In genomic region chr12:32322354-32322753, GRCh38 we compare ENCODE assay signal across 17 cellular contexts.
DNase-seq lines count a peak whose midpoint lies in the region; ATAC-seq and TF ChIP-seq lines count a peak whose summit lies in the region.
"Had no signal": no experiment of that assay in that cellular context is flagged by ENCODE, and none has a peak within 500 bp of the region (broad histone marks: within the 10 kb centered on the region; RNA-seq: fewer than 3 reads in every experiment).

No MANE protein-coding gene starts in this region.

- H3K9ac ChIP-seq in endodermal cell (ENCODE audit: extremely low read depth, low read length, poor library complexity, severe bottlenecking) (no peak overlapping the region), mammary epithelial cell (ENCODE audit: insufficient read depth, low read length) (no peak overlapping the region)

- H2AFZ ChIP-seq in mammary epithelial cell (ENCODE audit: low read depth, low read length) = no peak overlapping the region

- H3K27me3 ChIP-seq in BE2C (no peaks in the 10 kb centered on the region), endodermal cell (ENCODE audit: control insufficient read depth, insufficient read depth, low read length, poor library complexity, severe bottlenecking) (no peaks in the 10 kb centered on the region), mammary epithelial cell (ENCODE audit: insufficient read depth, low read length) (no peaks in the 10 kb centered on the region), gastroesophageal sphincter (no peaks in the 10 kb centered on the region)

- H3K4me1 Mint-ChIP-seq in endodermal cell = peaks cover 7% of the 10 kb centered on the region
- peaks cover 3% of the 10 kb centered on the region for H3K4me1 Mint-ChIP-seq in chondrocyte (ENCODE audit: low read depth)
- H3K4me1 Mint-ChIP-seq: B cell had no signal

- H3K27ac ChIP-seq in endodermal cell (ENCODE audit: low read depth, low read length) (no peak overlapping the region), mammary epithelial cell (ENCODE audit: insufficient read depth, low read depth, low read length) (no peak overlapping the region), gastroesophageal sphincter (no peak overlapping the region)
- H3K27ac ChIP-seq: 22Rv1 had no signal

- no peaks in the 10 kb centered on the region for H3K4me1 ChIP-seq in BE2C
- H3K4me1 ChIP-seq in endodermal cell (ENCODE audit: control insufficient read depth, insufficient read depth, low read length) = no peaks in the 10 kb centered on the region
- no peaks in the 10 kb centered on the region for H3K4me1 ChIP-seq in mammary epithelial cell (ENCODE audit: insufficient read depth, low read length)
- H3K4me1 ChIP-seq in gastroesophageal sphincter = no peaks in the 10 kb centered on the region

- in situ Hi-C loops in mammary epithelial cell (cut with MboI; ENCODE audit: low sequenced_read_pairs in 2 of 2) = loop anchor here in 1 of 2 donors (25.0 kb wide), 1 partner anchor 260 kb away; no protein-coding TSS in a partner anchor

- H3K9me3 ChIP-seq in BE2C (no peaks in the 10 kb centered on the region), endodermal cell (ENCODE audit: control insufficient read depth, low read length) (no peaks in the 10 kb centered on the region), mammary epithelial cell (replicated peaks; ENCODE audit: insufficient read depth, low read length) (no peaks in the 10 kb centered on the region), gastroesophageal sphincter (no peaks in the 10 kb centered on the region)
- H3K9me3 ChIP-seq: HAP-1 had no signal

- no peak for TF ChIP-seq EP300 in gastroesophageal sphincter (IDR thresholded peaks at IDR 0.05)

- H3K27ac Mint-ChIP-seq in endodermal cell (no peak overlapping the region), chondrocyte (ENCODE audit: unreplicated experiment) (no peak overlapping the region)
- H3K27ac Mint-ChIP-seq: B cell; CD4-positive, alpha-beta T cell had no signal

- no peaks in the 10 kb centered on the region; the same call in 1 of the 2 replicates for H3K36me3 ChIP-seq in BE2C
- peaks cover under 1% of the 10 kb centered on the region for H3K36me3 ChIP-seq in endodermal cell (ENCODE audit: control insufficient read depth, insufficient read depth, low read length)
- no peaks in the 10 kb centered on the region for H3K36me3 ChIP-seq in mammary epithelial cell (ENCODE audit: insufficient read depth, low read length)
- H3K36me3 ChIP-seq in gastroesophageal sphincter = peaks cover 0 to 2% of the 10 kb centered on the region in 2 donors
- H3K36me3 ChIP-seq: HAP-1 had no signal

- no TSS peak for BruUV-seq in mammary epithelial cell (replicated peaks; lab: Mats Ljungman, UMichigan)

- CTCF ChIA-PET in mammary epithelial cell (lab: Charles Lee; ENCODE audit: low non-redundant PET) = no interaction called here

- no peak for ATAC-seq in gastroesophageal sphincter
- ATAC-seq: Panc1 had no signal

- no peak for TF ChIP-seq POLR2A in gastroesophageal sphincter (IDR thresholded peaks at IDR 0.05)

- H3K4me3 ChIP-seq in BE2C (ENCODE audit: low read depth, low read length) (no peak overlapping the region), endodermal cell (ENCODE audit: low read length) (no peak overlapping the region), mammary epithelial cell (replicated peaks in 1 of 3; ENCODE audit: insufficient read depth in 1 of 3, low read depth in 2 of 3, low read length in 3 of 3) (no peak overlapping the region), gastroesophageal sphincter (no peak overlapping the region)
- H3K4me3 ChIP-seq: HAP-1 had no signal

- H3K27me3 Mint-ChIP-seq in endodermal cell (ENCODE audit: insufficient read depth) = no peaks in the 10 kb centered on the region
- no peaks in the 10 kb centered on the region for H3K27me3 Mint-ChIP-seq in chondrocyte (ENCODE audit: low read depth)
- H3K27me3 Mint-ChIP-seq: B cell; CD4-positive, alpha-beta T cell had no signal

- peaks cover 4% of the 10 kb centered on the region for H3K79me2 ChIP-seq in mammary epithelial cell (ENCODE audit: insufficient read depth, low read length)

- H3K36me3 Mint-ChIP-seq in endodermal cell (ENCODE audit: low read depth) (peaks cover 11% of the 10 kb centered on the region), chondrocyte (ENCODE audit: low read depth) (peaks cover 3% of the 10 kb centered on the region)

- dilution Hi-C loops in mammary epithelial cell (cut with HindIII; ENCODE audit: low sequenced_read_pairs) = no loop called here

- WGBS in endodermal cell (ENCODE audit: insufficient coverage in 1 of 2, insufficient read length in 1 of 2), 2 experiments = 70 to 86% methylated on average over 3 to 7 of the region's 7 CpGs
- 96% methylated on average over 7 of the region's 7 CpGs for WGBS in mammary epithelial cell (ENCODE audit: low coverage, missing lambda C conversion rate)
- WGBS in gastroesophageal sphincter (ENCODE audit: low coverage in 1 of 2), 2 donors = 91 to 100% methylated on average over 3 to 7 of the region's 7 CpGs

- no peak overlapping the region for H3K4me3 Mint-ChIP-seq in endodermal cell
- H3K4me3 Mint-ChIP-seq in chondrocyte (ENCODE audit: unreplicated experiment) = no peak overlapping the region
- H3K4me3 Mint-ChIP-seq: B cell; CD4-positive, alpha-beta T cell had no signal

- H4K20me1 ChIP-seq in mammary epithelial cell (ENCODE audit: insufficient read depth, low read length) = no peaks in the 10 kb centered on the region

- H3K9me3 Mint-ChIP-seq in endodermal cell (peaks cover 5% of the 10 kb centered on the region), chondrocyte (ENCODE audit: low read depth) (no peaks in the 10 kb centered on the region)
- H3K9me3 Mint-ChIP-seq: CD4-positive, alpha-beta T cell had no signal

- intact Hi-C loops in mammary epithelial cell (cut with micrococcal nuclease) = no loop called here

- DNase-seq in DMS53 (lab: John Stamatoyannopoulos, UW) (peak; percentile 39), DMS53 treated with DMSO at 0.1 percent for 48 hours (lab: John Stamatoyannopoulos, UW; ENCODE audit: unreplicated experiment) (no peak), BE2C (peak; percentile 15), NCI-H2227 (lab: John Stamatoyannopoulos, UW; ENCODE audit: unreplicated experiment) (peak; percentile 54), endodermal cell (peak; percentile 73), chondrocyte (ENCODE audit: low spot score) (no peak), mammary epithelial cell (no peak)
- DNase-seq: Calu3; CD4-positive, alpha-beta T cell; DMS79; NCI-H2081 treated with DMSO at 0.1 percent for 48 hours; NCI-H446 had no signal

- TF ChIP-seq CTCF in BE2C (IDR thresholded peaks at IDR 0.05; ENCODE audit: low read depth, low read length) (no peak), endodermal cell (conservative IDR thresholded peaks at IDR 0.05) (no peak), chondrocyte (IDR thresholded peaks at IDR 0.05) (no peak), mammary epithelial cell (conservative IDR thresholded peaks at IDR 0.05 in 1 of 2, IDR thresholded peaks at IDR 0.05 in 1 of 2; ENCODE audit: extremely low read depth in 1 of 2, insufficient read depth in 1 of 2, low read depth in 1 of 2, low read length in 2 of 2) (no peak), gastroesophageal sphincter (IDR thresholded peaks at IDR 0.05) (no peak)

- no peak overlapping the region for H3K4me2 ChIP-seq in mammary epithelial cell (ENCODE audit: insufficient read depth, low read depth, low read length)

Comparison
In these comparisons a context has a peak if more than half of its experiments do, and no peak if none do; other contexts are left out.
1. DNase-seq: peak in DMS53 (single experiment), BE2C (single experiment), NCI-H2227 (single experiment) and endodermal cell (single experiment); none in DMS53 treated with DMSO at 0.1 percent for 48 hours (single experiment), chondrocyte (single experiment) and mammary epithelial cell (single experiment).